1 cellular context compared by ENCODE assay signal in genomic region chr10:71695502-71696476, GRCh38.
A peak's percentile ranks its signal among the peaks of the same experiment; 100 is the strongest.
TF ChIP-seq lines count a peak whose summit lies in the region.

No MANE protein-coding gene starts in this region.

TF ChIP-seq in HepG2, 621 proteins besides CTCF, POLR2A, EP300 and RAD21 (continues in another document):
- TF ChIP-seq BCLAF1 (IDR thresholded peaks at IDR 0.05) (no peak), ZNF329 (CRISPR knock-in tag; IDR thresholded peaks at IDR 0.05; ENCODE audit: low read depth) (no peak), ZNF598 (CRISPR knock-in tag; IDR thresholded peaks at IDR 0.05; ENCODE audit: borderline replicate concordance) (no peak), FOXK1 (CRISPR knock-in tag; IDR thresholded peaks at IDR 0.05; ENCODE audit: borderline replicate concordance, low read depth) (no peak), FOXO1 (CRISPR knock-in tag; IDR thresholded peaks at IDR 0.05) (no peak), PCBP2 (optimal IDR thresholded peaks at IDR 0.05; ENCODE audit: low read depth, low read length, poor library complexity, severe bottlenecking) (no peak), IRF9 (CRISPR knock-in tag; IDR thresholded peaks at IDR 0.05; ENCODE audit: borderline replicate concordance) (no peak), ZNF577 (CRISPR knock-in tag; IDR thresholded peaks at IDR 0.05; ENCODE audit: borderline replicate concordance, low read depth) (no peak), ZNF367 (CRISPR knock-in tag; IDR thresholded peaks at IDR 0.05; ENCODE audit: borderline replicate concordance) (no peak), FOXM1 (CRISPR knock-in tag; IDR thresholded peaks at IDR 0.05) (no peak), HNF4A (CRISPR knock-in tag; IDR thresholded peaks at IDR 0.05) (peak; percentile 48), PREB (CRISPR knock-in tag; IDR thresholded peaks at IDR 0.05) (no peak), ZNF337 (CRISPR knock-in tag; IDR thresholded peaks at IDR 0.05; ENCODE audit: borderline replicate concordance, low read depth) (no peak), TOPORS (CRISPR knock-in tag; IDR thresholded peaks at IDR 0.05) (no peak), ZMYM2 (CRISPR knock-in tag; IDR thresholded peaks at IDR 0.05) (no peak), GATA4 (IDR thresholded peaks at IDR 0.05; ENCODE audit: borderline replicate concordance, low read depth) (no peak), ZNF816 (CRISPR knock-in tag; IDR thresholded peaks at IDR 0.05; ENCODE audit: borderline replicate concordance) (0 out of 2 replicates have a peak, but pooled peaks have one; percentile 33), PAXIP1 (CRISPR knock-in tag; conservative IDR thresholded peaks at IDR 0.05) (no peak), KLF11 (CRISPR knock-in tag; IDR thresholded peaks at IDR 0.05) (no peak), ZNF335 (CRISPR knock-in tag; IDR thresholded peaks at IDR 0.05) (no peak), ZNF296 (CRISPR knock-in tag; conservative IDR thresholded peaks at IDR 0.05) (no peak), TBP (CRISPR knock-in tag; IDR thresholded peaks at IDR 0.05) (no peak), ZFX (CRISPR knock-in tag; IDR thresholded peaks at IDR 0.05; ENCODE audit: low read depth) (peak; percentile 71), SALL1 (CRISPR knock-in tag; IDR thresholded peaks at IDR 0.05) (peak; percentile 34; the same call in 1 of the 2 replicates), PLSCR1 (CRISPR knock-in tag; IDR thresholded peaks at IDR 0.05; ENCODE audit: borderline replicate concordance) (no peak), YY1 (IDR thresholded peaks at IDR 0.05; ENCODE audit: insufficient read depth, insufficient replicate concordance, low read depth, low read length) (no peak), ARNT2 (CRISPR knock-in tag; IDR thresholded peaks at IDR 0.05; ENCODE audit: low read depth) (no peak), GPBP1L1 (CRISPR knock-in tag; IDR thresholded peaks at IDR 0.05) (no peak), FOXA3 (CRISPR knock-in tag; IDR thresholded peaks at IDR 0.05) (no peak), HMG20A (CRISPR knock-in tag; IDR thresholded peaks at IDR 0.05; ENCODE audit: borderline replicate concordance) (no peak), ZNF776 (CRISPR knock-in tag; IDR thresholded peaks at IDR 0.05) (no peak), DMAP1 (CRISPR knock-in tag; IDR thresholded peaks at IDR 0.05) (no peak), ZNF766 (CRISPR knock-in tag; IDR thresholded peaks at IDR 0.05; ENCODE audit: borderline replicate concordance) (no peak), ZNF616 (CRISPR knock-in tag; IDR thresholded peaks at IDR 0.05; ENCODE audit: low read depth) (no peak), SAFB2 (CRISPR knock-in tag; IDR thresholded peaks at IDR 0.05; ENCODE audit: borderline replicate concordance, low read depth) (no peak), CREM (IDR thresholded peaks at IDR 0.05) (no peak), CREM (CRISPR knock-in tag; IDR thresholded peaks at IDR 0.05) (no peak), TARDBP (CRISPR knock-in tag; IDR thresholded peaks at IDR 0.05) (no peak), PHF21A (CRISPR knock-in tag; IDR thresholded peaks at IDR 0.05) (no peak), ZNF235 (CRISPR knock-in tag; IDR thresholded peaks at IDR 0.05; ENCODE audit: borderline replicate concordance) (no peak), JARID2 (CRISPR knock-in tag; IDR thresholded peaks at IDR 0.05; ENCODE audit: insufficient replicate concordance) (no peak), PHB2 (IDR thresholded peaks at IDR 0.05; ENCODE audit: partially characterized antibody) (no peak)
- TF ChIP-seq, protein P1, sequence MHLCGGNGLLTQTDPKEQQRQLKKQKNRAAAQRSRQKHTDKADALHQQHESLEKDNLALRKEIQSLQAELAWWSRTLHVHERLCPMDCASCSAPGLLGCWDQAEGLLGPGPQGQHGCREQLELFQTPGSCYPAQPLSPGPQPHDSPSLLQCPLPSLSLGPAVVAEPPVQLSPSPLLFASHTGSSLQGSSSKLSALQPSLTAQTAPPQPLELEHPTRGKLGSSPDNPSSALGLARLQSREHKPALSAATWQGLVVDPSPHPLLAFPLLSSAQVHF (CRISPR knock-in tag; IDR thresholded peaks at IDR 0.05) = no peak
- TF ChIP-seq, protein P2, sequence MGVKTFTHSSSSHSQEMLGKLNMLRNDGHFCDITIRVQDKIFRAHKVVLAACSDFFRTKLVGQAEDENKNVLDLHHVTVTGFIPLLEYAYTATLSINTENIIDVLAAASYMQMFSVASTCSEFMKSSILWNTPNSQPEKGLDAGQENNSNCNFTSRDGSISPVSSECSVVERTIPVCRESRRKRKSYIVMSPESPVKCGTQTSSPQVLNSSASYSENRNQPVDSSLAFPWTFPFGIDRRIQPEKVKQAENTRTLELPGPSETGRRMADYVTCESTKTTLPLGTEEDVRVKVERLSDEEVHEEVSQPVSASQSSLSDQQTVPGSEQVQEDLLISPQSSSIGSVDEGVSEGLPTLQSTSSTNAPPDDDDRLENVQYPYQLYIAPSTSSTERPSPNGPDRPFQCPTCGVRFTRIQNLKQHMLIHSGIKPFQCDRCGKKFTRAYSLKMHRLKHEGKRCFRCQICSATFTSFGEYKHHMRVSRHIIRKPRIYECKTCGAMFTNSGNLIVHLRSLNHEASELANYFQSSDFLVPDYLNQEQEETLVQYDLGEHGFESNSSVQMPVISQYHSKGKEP (CRISPR knock-in tag; IDR thresholded peaks at IDR 0.05) = no peak
- TF ChIP-seq, protein P3, sequence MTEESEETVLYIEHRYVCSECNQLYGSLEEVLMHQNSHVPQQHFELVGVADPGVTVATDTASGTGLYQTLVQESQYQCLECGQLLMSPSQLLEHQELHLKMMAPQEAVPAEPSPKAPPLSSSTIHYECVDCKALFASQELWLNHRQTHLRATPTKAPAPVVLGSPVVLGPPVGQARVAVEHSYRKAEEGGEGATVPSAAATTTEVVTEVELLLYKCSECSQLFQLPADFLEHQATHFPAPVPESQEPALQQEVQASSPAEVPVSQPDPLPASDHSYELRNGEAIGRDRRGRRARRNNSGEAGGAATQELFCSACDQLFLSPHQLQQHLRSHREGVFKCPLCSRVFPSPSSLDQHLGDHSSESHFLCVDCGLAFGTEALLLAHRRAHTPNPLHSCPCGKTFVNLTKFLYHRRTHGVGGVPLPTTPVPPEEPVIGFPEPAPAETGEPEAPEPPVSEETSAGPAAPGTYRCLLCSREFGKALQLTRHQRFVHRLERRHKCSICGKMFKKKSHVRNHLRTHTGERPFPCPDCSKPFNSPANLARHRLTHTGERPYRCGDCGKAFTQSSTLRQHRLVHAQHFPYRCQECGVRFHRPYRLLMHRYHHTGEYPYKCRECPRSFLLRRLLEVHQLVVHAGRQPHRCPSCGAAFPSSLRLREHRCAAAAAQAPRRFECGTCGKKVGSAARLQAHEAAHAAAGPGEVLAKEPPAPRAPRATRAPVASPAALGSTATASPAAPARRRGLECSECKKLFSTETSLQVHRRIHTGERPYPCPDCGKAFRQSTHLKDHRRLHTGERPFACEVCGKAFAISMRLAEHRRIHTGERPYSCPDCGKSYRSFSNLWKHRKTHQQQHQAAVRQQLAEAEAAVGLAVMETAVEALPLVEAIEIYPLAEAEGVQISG (CRISPR knock-in tag; IDR thresholded peaks at IDR 0.05) = no peak
- TF ChIP-seq, protein P4, sequence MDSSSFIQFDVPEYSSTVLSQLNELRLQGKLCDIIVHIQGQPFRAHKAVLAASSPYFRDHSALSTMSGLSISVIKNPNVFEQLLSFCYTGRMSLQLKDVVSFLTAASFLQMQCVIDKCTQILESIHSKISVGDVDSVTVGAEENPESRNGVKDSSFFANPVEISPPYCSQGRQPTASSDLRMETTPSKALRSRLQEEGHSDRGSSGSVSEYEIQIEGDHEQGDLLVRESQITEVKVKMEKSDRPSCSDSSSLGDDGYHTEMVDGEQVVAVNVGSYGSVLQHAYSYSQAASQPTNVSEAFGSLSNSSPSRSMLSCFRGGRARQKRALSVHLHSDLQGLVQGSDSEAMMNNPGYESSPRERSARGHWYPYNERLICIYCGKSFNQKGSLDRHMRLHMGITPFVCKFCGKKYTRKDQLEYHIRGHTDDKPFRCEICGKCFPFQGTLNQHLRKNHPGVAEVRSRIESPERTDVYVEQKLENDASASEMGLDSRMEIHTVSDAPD (CRISPR knock-in tag; IDR thresholded peaks at IDR 0.05) = no peak
